ENCODE assay signal across 8 cellular contexts in the genomic region with DNA sequence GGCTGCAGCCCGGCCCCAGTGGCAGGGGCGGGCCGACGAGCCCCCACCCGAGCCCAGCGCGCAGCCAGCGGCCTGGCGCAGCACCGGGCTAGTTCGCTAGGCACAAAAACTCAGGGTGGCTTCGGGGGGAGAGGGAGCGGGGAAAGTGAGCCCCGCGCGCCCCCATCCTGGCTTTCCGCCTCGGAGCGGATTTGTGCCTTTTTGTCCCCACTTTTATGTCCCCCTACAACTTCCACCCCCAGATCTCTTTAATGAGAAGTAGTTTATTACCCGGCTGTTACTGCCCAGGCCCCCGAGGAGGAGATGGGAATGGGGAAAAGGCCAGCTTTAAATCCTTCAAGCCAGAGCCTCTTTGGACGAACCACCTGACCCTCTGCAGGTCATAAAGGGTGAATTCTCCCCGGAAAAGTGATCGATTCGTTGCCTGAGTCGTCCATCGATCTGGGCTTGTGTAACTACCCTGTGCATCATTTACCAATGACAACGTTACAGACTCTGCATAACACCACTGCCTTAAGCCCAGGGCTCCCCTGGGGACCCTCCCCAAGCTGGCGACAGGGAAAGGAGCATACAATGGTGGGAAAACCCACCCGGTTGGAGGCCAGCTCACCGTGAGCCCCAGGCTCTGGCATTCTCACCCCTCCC. TPM values are rescaled to one million over a fixed set of nuclear protein-coding genes. Genes with fewer than 3 reads are reported as not detected.
DNase-seq lines count a peak whose midpoint lies in the region; ATAC-seq and TF ChIP-seq lines count a peak whose summit lies in the region.

No MANE protein-coding gene starts in this region.

- no peak overlapping the region for H3K27ac Mint-ChIP-seq in activated CD4-positive, alpha-beta T cell treated with anti-CD3 and anti-CD28 coated beads, Interleukin-2, amount 10 ng/mL, durations not matched to agents 24 days and 14 days

- TF ChIP-seq CTCF in thoracic aorta (IDR thresholded peaks at IDR 0.05) = no peak
- no peak for TF ChIP-seq CTCF in GM10266 (IDR thresholded peaks at IDR 0.05; ENCODE audit: control insufficient read depth, insufficient read depth, low read depth, missing control alignments)

- DNase-seq in activated CD4-positive, alpha-beta T cell treated with anti-CD3 and anti-CD28 coated beads, Interleukin-2, amount 10 ng/mL, durations not matched to agents 24 days and 14 days = no peak
- DNase-seq in activated CD4-positive, alpha-beta T cell treated with anti-CD3 and anti-CD28 coated beads for 1 hour = no peak
- DNase-seq in caudate nucleus (lab: John Stamatoyannopoulos, UW) = peak in 1 of 61 donors; percentile 59
- DNase-seq in mesenteric fat pad (ENCODE audit: low spot score) = peak; percentile 73
- no peak for DNase-seq in thoracic aorta (ENCODE audit: low spot score)
- DNase-seq in NCI-H2029 treated with DMSO at 0.1 percent for 48 hours (lab: John Stamatoyannopoulos, UW) = no peak
- DNase-seq in GM10266 (ENCODE audit: extremely low spot score) = no peak

- intact Hi-C loops in activated CD4-positive, alpha-beta T cell treated with anti-CD3 and anti-CD28 coated beads, Interleukin-2, amount 10 ng/mL, durations not matched to agents 24 days and 14 days (cut with micrococcal nuclease) = loop anchor here (5.0 kb wide), 1 partner anchor 99 kb away; no protein-coding TSS in a partner anchor

- peaks cover 73% of the 10 kb centered on the region for H3K27me3 Mint-ChIP-seq in activated CD4-positive, alpha-beta T cell treated with anti-CD3 and anti-CD28 coated beads, Interleukin-2, amount 10 ng/mL, durations not matched to agents 24 days and 14 days

- H3K27ac ChIP-seq in caudate nucleus (ENCODE audit: low read depth, low read length) = peak overlapping the region; percentile 2
- no peak overlapping the region for H3K27ac ChIP-seq in thoracic aorta

- no peaks in the 10 kb centered on the region for H3K9me3 Mint-ChIP-seq in activated CD4-positive, alpha-beta T cell treated with anti-CD3 and anti-CD28 coated beads, Interleukin-2, amount 10 ng/mL, durations not matched to agents 24 days and 14 days

- H3K27me3 ChIP-seq in thoracic aorta (replicated peaks; ENCODE audit: insufficient read depth) = no peaks in the 10 kb centered on the region

- H3K9me3 ChIP-seq in thoracic aorta = no peaks in the 10 kb centered on the region

- H3K4me1 ChIP-seq in thoracic aorta (ENCODE audit: control insufficient read depth in 1 of 2, low read depth in 2 of 2) = peaks cover 8 to 46% of the 10 kb centered on the region in 2 donors

- H3K4me1 Mint-ChIP-seq in activated CD4-positive, alpha-beta T cell treated with anti-CD3 and anti-CD28 coated beads, Interleukin-2, amount 10 ng/mL, durations not matched to agents 24 days and 14 days = peaks cover 11% of the 10 kb centered on the region

- H3K4me3 Mint-ChIP-seq in activated CD4-positive, alpha-beta T cell treated with anti-CD3 and anti-CD28 coated beads, Interleukin-2, amount 10 ng/mL, durations not matched to agents 24 days and 14 days = peak overlapping the region; percentile 13

- H3K36me3 Mint-ChIP-seq in activated CD4-positive, alpha-beta T cell treated with anti-CD3 and anti-CD28 coated beads, Interleukin-2, amount 10 ng/mL, durations not matched to agents 24 days and 14 days (ENCODE audit: low read depth) = peaks cover 1% of the 10 kb centered on the region

- ATAC-seq in thoracic aorta (ENCODE audit: insufficient number of reproducible peaks, low FRiP score, low read depth) (no peak), GM19467 (IDR thresholded peaks at IDR 0.05; ENCODE audit: unreplicated experiment) (no peak)

- no peaks in the 10 kb centered on the region for H3K36me3 ChIP-seq in thoracic aorta

- peak overlapping the region; percentile 81 for H3K4me3 ChIP-seq in thoracic aorta

RNA-seq across cellular contexts. Expression of a gene that starts 0.6 kb away (rescaled TPM):
- 8.3 and 8.5 TPM in 2 replicates for total RNA-seq in activated CD4-positive, alpha-beta T cell treated with anti-CD3 and anti-CD28 coated beads, Interleukin-2, amount 10 ng/mL, durations not matched to agents 24 days and 14 days
- total RNA-seq in mesenteric fat pad (51.3 TPM), thoracic aorta (10 to 100 TPM; 28.3 to 51.5 TPM)
